Comparison of ENCODE assay signal across 33 cellular contexts in the genomic region with DNA sequence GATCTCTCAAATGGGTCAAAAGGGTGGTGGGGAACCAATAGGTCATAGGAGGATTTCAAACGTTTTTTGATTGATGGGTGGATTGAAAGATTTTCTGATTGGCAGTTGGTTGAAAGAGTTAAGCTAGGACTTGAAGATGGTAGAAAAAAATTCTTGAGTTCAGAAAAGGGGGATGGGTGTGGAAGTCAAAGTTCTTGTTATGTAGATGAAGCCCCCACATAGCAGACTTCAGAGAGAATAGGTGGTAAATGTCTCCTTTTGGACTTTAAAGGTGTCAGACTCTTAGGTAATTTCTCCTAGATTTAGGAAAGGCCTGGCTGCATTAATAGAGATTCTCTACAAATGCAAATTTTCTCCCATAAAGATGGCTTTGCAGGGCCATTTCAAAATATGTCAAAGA.
"Had no signal": no experiment of that assay in that cellular context is flagged by ENCODE, and none has a peak within 500 bp of the region (broad histone marks: within the 10 kb centered on the region; RNA-seq: fewer than 3 reads in every experiment).

No MANE protein-coding gene starts in this region.

- H3K4me1 Mint-ChIP-seq: activated naive CD4-positive, alpha-beta T cell treated with anti-CD3 and anti-CD28 coated beads, Interleukin-2, amount 10 ng/mL, durations not matched to agents 7 days and 5 days; activated naive CD8-positive, alpha-beta T cell treated with anti-CD3 and anti-CD28 coated beads, Interleukin-2, amount 10 ng/mL, durations not matched to agents 7 days and 5 days; brain; nephron; stimulated activated memory B cell treated with anti-CD40 and anti-IgM and Interleukin-4, amounts not matched to agents 10 μg/mL and 1 μg/mL and 100 μg/mL, for 72 hours; stimulated activated naive CD8-positive, alpha-beta T cell treated with anti-CD3 and anti-CD28 coated beads, Interleukin-15, amount 100 ng/mL, for 72 hours had no signal

- H3K9me3 Mint-ChIP-seq: activated naive CD4-positive, alpha-beta T cell treated with anti-CD3 and anti-CD28 coated beads, Interleukin-2, amount 10 ng/mL, durations not matched to agents 7 days and 5 days; activated naive CD8-positive, alpha-beta T cell treated with anti-CD3 and anti-CD28 coated beads, Interleukin-2, amount 10 ng/mL, durations not matched to agents 7 days and 5 days; nephron; T-helper 1 cell treated with Interleukin-12 subunit alpha and Interleukin-12 subunit beta and Interleukin-4 antibody, amounts not matched to agents 30 μg/mL and 1 μg/mL, for 36 hours had no signal

- H3K36me3 ChIP-seq: ascending aorta, cardiac muscle cell, colonic mucosa, gastrocnemius medialis, ovary, upper lobe of left lung, vagina had no signal

- H3K4me1 ChIP-seq: ascending aorta, colonic mucosa, gastrocnemius medialis, upper lobe of left lung, vagina had no signal

- H3K9me3 ChIP-seq: colonic mucosa, ovary, vagina had no signal

- DNase-seq: activated CD4-positive, alpha-beta T cell treated with anti-CD3 and anti-CD28 coated beads for 48 hours; activated CD4-positive, alpha-beta T cell treated with anti-CD3 and anti-CD28 coated beads, Interleukin-2, amount 50 U/mL, for 48 hours; activated CD8-positive, alpha-beta memory T cell treated with anti-CD3 and anti-CD28 coated beads for 24 hours; activated effector memory CD4-positive, alpha-beta T cell treated with anti-CD3 and anti-CD28 coated beads, Interleukin-2, amount 50 U/mL, for 16 hours; activated naive CD4-positive, alpha-beta T cell treated with anti-CD3 and anti-CD28 coated beads, Interleukin-2, amount 10 ng/mL, durations not matched to agents 7 days and 5 days; activated naive CD8-positive, alpha-beta T cell treated with anti-CD3 and anti-CD28 coated beads, Interleukin-2, amount 10 ng/mL, durations not matched to agents 7 days and 5 days; cerebellar nuclear complex; colonic mucosa; effector CD8-positive, alpha-beta T cell; gastrocnemius medialis; glutamatergic neuron; left cardiac atrium; left ventricle myocardium superior; ovary; stimulated activated CD4-positive, alpha-beta T cell treated with anti-CD3 and anti-CD28 coated beads, Interleukin-1b, Interleukin-23, amount 100 ng/mL, for 48 hours; stimulated activated CD4-positive, alpha-beta T cell treated with anti-CD3 and anti-CD28 coated beads, Interleukin-4, amount 100 ng/mL, for 4 hours; stimulated activated CD8-positive, alpha-beta memory T cell treated with anti-CD3 and anti-CD28 coated beads, Interleukin-4, amount 100 ng/mL, for 48 hours; stimulated activated naive CD8-positive, alpha-beta T cell treated with anti-CD3 and anti-CD28 coated beads, Interleukin-15, amount 100 ng/mL, for 72 hours; substantia nigra; T-helper 9 cell; upper lobe of left lung had no signal

- H3K4me2 ChIP-seq: smooth muscle cell had no signal

- H3K36me3 Mint-ChIP-seq: activated naive CD4-positive, alpha-beta T cell treated with anti-CD3 and anti-CD28 coated beads, Interleukin-2, amount 10 ng/mL, durations not matched to agents 7 days and 5 days; activated naive CD8-positive, alpha-beta T cell treated with anti-CD3 and anti-CD28 coated beads, Interleukin-2, amount 10 ng/mL, durations not matched to agents 7 days and 5 days; brain; stimulated activated memory B cell treated with anti-CD40 and anti-IgM and Interleukin-4, amounts not matched to agents 10 μg/mL and 1 μg/mL and 100 μg/mL, for 72 hours had no signal

- FAIRE-seq: keratinocyte, TTC549 had no signal

- H3K27me3 ChIP-seq: ascending aorta, cardiac muscle cell, colonic mucosa, gastrocnemius medialis, ovary, upper lobe of left lung, vagina had no signal

- H3K4me3 ChIP-seq: ascending aorta, cardiac muscle cell, colonic mucosa, gastrocnemius medialis, ovary, smooth muscle cell, upper lobe of left lung, vagina had no signal

- H3K27ac Mint-ChIP-seq: activated naive CD4-positive, alpha-beta T cell treated with anti-CD3 and anti-CD28 coated beads, Interleukin-2, amount 10 ng/mL, durations not matched to agents 7 days and 5 days; activated naive CD8-positive, alpha-beta T cell treated with anti-CD3 and anti-CD28 coated beads, Interleukin-2, amount 10 ng/mL, durations not matched to agents 7 days and 5 days; brain; nephron; progenitor cell of endocrine pancreas; stimulated activated memory B cell treated with anti-CD40 and anti-IgM and Interleukin-4, amounts not matched to agents 10 μg/mL and 1 μg/mL and 100 μg/mL, for 72 hours; T-helper 1 cell treated with Interleukin-12 subunit alpha and Interleukin-12 subunit beta and Interleukin-4 antibody, amounts not matched to agents 30 μg/mL and 1 μg/mL, for 36 hours had no signal

- H3K27ac ChIP-seq: ascending aorta, cardiac muscle cell, colonic mucosa, gastrocnemius medialis, ovary, upper lobe of left lung, vagina, VCaP had no signal

- H3K4me3 Mint-ChIP-seq: activated naive CD4-positive, alpha-beta T cell treated with anti-CD3 and anti-CD28 coated beads, Interleukin-2, amount 10 ng/mL, durations not matched to agents 7 days and 5 days; activated naive CD8-positive, alpha-beta T cell treated with anti-CD3 and anti-CD28 coated beads, Interleukin-2, amount 10 ng/mL, durations not matched to agents 7 days and 5 days; brain; nephron; stimulated activated memory B cell treated with anti-CD40 and anti-IgM and Interleukin-4, amounts not matched to agents 10 μg/mL and 1 μg/mL and 100 μg/mL, for 72 hours; stimulated activated naive CD8-positive, alpha-beta T cell treated with anti-CD3 and anti-CD28 coated beads, Interleukin-15, amount 100 ng/mL, for 72 hours; T-helper 1 cell treated with Interleukin-12 subunit alpha and Interleukin-12 subunit beta and Interleukin-4 antibody, amounts not matched to agents 30 μg/mL and 1 μg/mL, for 36 hours had no signal
